8 cellular contexts compared by ENCODE assay signal in the genomic region with DNA sequence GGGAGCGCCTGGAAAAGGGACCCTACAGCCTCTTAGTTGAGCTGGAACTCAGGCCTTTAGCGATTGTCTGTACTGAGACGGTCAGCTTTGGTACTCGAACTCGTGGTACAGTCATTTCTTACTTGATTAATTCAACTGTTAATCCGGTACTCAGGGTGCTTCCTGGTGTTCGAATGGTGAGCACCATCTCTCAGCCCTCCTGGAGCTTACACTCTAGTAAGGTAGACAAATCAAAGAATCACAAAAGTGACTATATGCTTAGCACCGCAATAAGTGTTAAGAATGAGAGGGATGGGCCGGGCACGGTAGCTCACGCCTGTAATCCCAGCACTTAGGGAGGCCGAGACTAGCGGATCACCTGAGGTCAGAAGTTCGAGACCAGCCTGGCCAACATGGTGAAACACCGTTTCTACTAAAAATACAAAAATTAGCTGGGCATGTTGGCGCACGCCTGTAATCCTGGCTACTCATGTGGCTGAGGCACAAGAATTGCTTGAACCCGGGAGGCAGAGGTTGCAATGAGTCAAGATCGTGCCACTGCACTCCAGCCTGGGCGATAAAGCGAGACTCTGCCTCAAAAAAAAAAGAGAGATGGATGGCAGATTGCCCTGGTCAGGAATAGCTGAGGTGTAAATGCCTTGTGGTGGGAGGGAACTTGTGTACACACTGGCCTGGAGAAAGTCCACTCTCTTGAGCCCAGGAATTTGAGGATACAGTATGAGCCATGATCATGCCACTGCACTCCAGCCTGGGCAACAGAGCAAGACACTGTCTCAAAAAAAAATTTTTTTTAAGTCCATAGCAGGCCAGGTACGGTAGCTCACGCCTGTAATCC. TPM values are rescaled to one million over a fixed set of nuclear protein-coding genes. Genes with fewer than 3 reads are reported as not detected.
DNase-seq lines count a peak whose midpoint lies in the region; ATAC-seq, FAIRE-seq and TF ChIP-seq lines count a peak whose summit lies in the region.

No MANE protein-coding gene starts in this region.

- DNase-seq in HAP-1 (ENCODE audit: low spot score in 2 of 2) (peak in 1 of 2 experiments; percentile 28), SJCRH30 (no peak), fibroblast of mammary gland (ENCODE audit: low read depth) (peak; percentile 20), sigmoid colon (no peak), KG1 (lab: John Stamatoyannopoulos, UW) (no peak), NCI-H2029 treated with DMSO at 0.1 percent for 48 hours (lab: John Stamatoyannopoulos, UW) (no peak), GM19239 (ENCODE audit: insufficient read length, low spot score) (no peak), left lobe of liver (ENCODE audit: low spot score) (no peak)

- H3K9me3 ChIP-seq in HAP-1 (no peaks in the 10 kb centered on the region), SJCRH30 (replicated peaks) (no peaks in the 10 kb centered on the region), sigmoid colon (no peaks in the 10 kb centered on the region)

- H3K4me1 ChIP-seq in HAP-1 (peaks cover 11% of the 10 kb centered on the region), SJCRH30 (peaks cover 4% of the 10 kb centered on the region; the same call in 1 of the 2 replicates), sigmoid colon (peaks cover 0 to 26% (median 17%) of the 10 kb centered on the region in 4 donors)

- H3K36me3 ChIP-seq in HAP-1 (replicated peaks) (peaks cover 46% of the 10 kb centered on the region), SJCRH30 (peaks cover 20% of the 10 kb centered on the region), sigmoid colon (peaks cover 7 to 30% (median 14%) of the 10 kb centered on the region in 4 donors)

- in situ Hi-C loops in HAP-1 (cut with MboI; ENCODE audit: low sequenced_read_pairs) = no loop called here

- H3K27me3 ChIP-seq in HAP-1 (ENCODE audit: low read depth) = no peaks in the 10 kb centered on the region
- H3K27me3 ChIP-seq in SJCRH30 = no peaks in the 10 kb centered on the region
- H3K27me3 ChIP-seq in sigmoid colon = no peaks in the 10 kb centered on the region

- peak overlapping the region; percentile 72 for H3K4me3 ChIP-seq in HAP-1
- H3K4me3 ChIP-seq in SJCRH30 = peak overlapping the region; percentile 91
- H3K4me3 ChIP-seq in fibroblast of mammary gland (ENCODE audit: control insufficient read depth, low read depth, low read length) = peak overlapping the region; percentile 87
- peak overlapping the region; percentile 72 to 94 (median 90) for H3K4me3 ChIP-seq in sigmoid colon

- FAIRE-seq in GM19239 (lab: Jason Lieb, UNC) = no peak

- TF ChIP-seq EP300 in sigmoid colon (IDR thresholded peaks at IDR 0.05) = no peak

- no peak for ATAC-seq in left lobe of liver

- 36 to 57% methylated on average over 23 of the region's 23 CpGs for WGBS in sigmoid colon, 2 donors

- intact Hi-C loops in sigmoid colon (cut with DNase I) = loop anchor here (10.0 kb wide), 1 partner anchor 194 kb away; a partner anchor contains a TSS

- H3K27ac ChIP-seq in SJCRH30 (peak overlapping the region; percentile 37), sigmoid colon (peak overlapping the region in 2 of 4 donors; percentile 71 to 73)

- TF ChIP-seq CTCF in fibroblast of mammary gland (conservative IDR thresholded peaks at IDR 0.05; ENCODE audit: control insufficient read depth, insufficient read depth, low read depth, low read length) = no peak
- no peak for TF ChIP-seq CTCF in sigmoid colon (IDR thresholded peaks at IDR 0.05)

- TF ChIP-seq POLR2A in sigmoid colon (IDR thresholded peaks at IDR 0.05) = no peak

RNA-seq across cellular contexts. Expression of a gene that starts 1.0 kb away (rescaled TPM):
- 58.9 and 60.4 TPM in 2 replicates for total RNA-seq in SJCRH30 (2014; rRNA removed; shearing (Covaris generic))
- total RNA-seq in sigmoid colon = 10 to 100 TPM; 17.4 to 28.1 (median 23.6) TPM
- polyA plus RNA-seq in sigmoid colon = 10 to 100 TPM in 1 of 3 donors, 1 to 10 TPM in 2; 5.4 to 26.4 (median 6.2) TPM
- 9.9 TPM for total RNA-seq in left lobe of liver

RNA-seq across cellular contexts. Expression of a gene that starts 54.2 kb away (rescaled TPM):
- total RNA-seq in SJCRH30 (2014; rRNA removed; shearing (Covaris generic)) = 0.12 TPM in 1 of 2 replicates, not detected in the other
- total RNA-seq in sigmoid colon (100 to 1,000 TPM; 176 to 362 (median 199) TPM), left lobe of liver (89.1 TPM)
- polyA plus RNA-seq in sigmoid colon = 1,000 to 10,000 TPM in 1 of 3 donors, 100 to 1,000 TPM in 2; 208 to 2,186 (median 596) TPM

RNA-seq across cellular contexts. Expression of a gene that starts 55.8 kb away (rescaled TPM):
- 0.18 and 0.28 TPM in 2 replicates for total RNA-seq in SJCRH30 (2014; rRNA removed; shearing (Covaris generic))
- total RNA-seq in sigmoid colon (1 to 10 TPM; 1.4 to 3.3 (median 2.3) TPM), left lobe of liver (0.43 TPM)
- polyA plus RNA-seq in sigmoid colon = under 1 TPM in 1 of 3 donors, not detected in 2; 0.63 TPM

Comparison
In these comparisons a context has a peak if more than half of its experiments do, and no peak if none do; other contexts are left out.
1. RNA of a gene that starts 54.2 kb away (total RNA-seq): 176 to 362 TPM in sigmoid colon and 89.1 TPM in left lobe of liver (single experiment); 0.12 TPM in SJCRH30; every median in the first group is over 10 times any median in the second.
2. Peak in every context shown above with its lines, with median percentiles within 50 percentile points of each other: H3K4me3 ChIP-seq.